Comparison of ENCODE assay signal across 20 cellular contexts in the genomic region with DNA sequence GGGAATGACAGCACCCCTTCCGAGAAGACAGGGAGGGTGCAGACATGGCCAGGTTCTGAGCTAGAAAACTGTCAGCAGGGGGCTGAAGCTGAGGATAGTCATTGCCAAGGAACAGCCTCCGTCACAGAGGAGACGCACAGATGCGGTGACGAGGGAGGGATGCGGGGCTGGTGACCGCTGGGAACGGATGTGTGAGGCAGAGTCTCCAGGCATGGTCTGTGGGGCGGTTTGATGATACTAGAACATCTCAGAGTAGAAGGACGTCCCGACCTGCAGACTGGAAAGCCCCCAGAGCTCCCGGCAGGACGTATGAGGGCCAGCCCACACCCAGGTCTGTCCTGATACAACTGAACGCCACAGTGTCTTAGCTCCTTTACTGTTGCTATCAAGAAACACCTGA. TPM values are rescaled to one million over a fixed set of nuclear protein-coding genes. Genes with fewer than 3 reads are reported as not detected.
A peak's percentile ranks its signal among the peaks of the same experiment; 100 is the strongest.
DNase-seq lines count a peak whose midpoint lies in the region; ATAC-seq and TF ChIP-seq lines count a peak whose summit lies in the region.
"Had no signal": no experiment of that assay in that cellular context is flagged by ENCODE, and none has a peak within 500 bp of the region (broad histone marks: within the 10 kb centered on the region; RNA-seq: fewer than 3 reads in every experiment).

No MANE protein-coding gene starts in this region.

- H3K4me3 Mint-ChIP-seq in CD4-positive, alpha-beta T cell: peak overlapping the region; percentile 73
- H3K4me3 Mint-ChIP-seq in brain (peak overlapping the region in 3 of 5 experiments; percentile 72 to 90 (median 83)), neural crest cell (peak overlapping the region; percentile 78)

- POLR2A ChIA-PET in CD4-positive, alpha-beta T cell (lab: Charles Lee): interaction anchor here (1.0 to 3.9 kb wide), 3 partner anchors 17 to 42 kb away, joined by 3 to 41 read pairs (median 34); a partner anchor contains a TSS
- POLR2A ChIA-PET in HEK293 (lab: Yijun Ruan, JAX) (interaction anchor here (1.0 to 3.1 kb wide), 2 partner anchors 11 to 17 kb away, joined by 3 to 18 read pairs; no protein-coding TSS in a partner anchor), HEK293T (lab: Yijun Ruan, JAX) (interaction anchor here (1.4 to 4.0 kb wide), 3 partner anchors 8 to 16 kb away, joined by 3 to 30 read pairs (median 18); no protein-coding TSS in a partner anchor)

- H3K27ac Mint-ChIP-seq in CD4-positive, alpha-beta T cell: peak overlapping the region; percentile 49
- peak overlapping the region in 3 of 5 experiments; percentile 17 to 38 (median 34) for H3K27ac Mint-ChIP-seq in brain
- no peak overlapping the region for H3K27ac Mint-ChIP-seq in neural crest cell (ENCODE audit: unreplicated experiment)

- no peaks in the 10 kb centered on the region for H3K9me3 Mint-ChIP-seq in CD4-positive, alpha-beta T cell
- H3K9me3 Mint-ChIP-seq in brain (peaks cover 0 to 2% (median 0%) of the 10 kb centered on the region in 5 experiments), neural crest cell (no peaks in the 10 kb centered on the region)
- H3K9me3 Mint-ChIP-seq: CD4-positive, CD25-positive, alpha-beta regulatory T cell had no signal

- CTCF ChIA-PET in CD4-positive, alpha-beta T cell (lab: Charles Lee): no interaction called here
- CTCF ChIA-PET in HEK293 (lab: Yijun Ruan, JAX): interaction anchor here (0.5 to 0.9 kb wide), 4 partner anchors 22 to 71 kb away, joined by 3 to 4 read pairs (median 3); no protein-coding TSS in a partner anchor
- CTCF ChIA-PET in HEK293T (lab: Yijun Ruan, JAX): interaction anchor here (0.7 kb wide), 1 partner anchor 16 kb away, joined by 3 read pairs; no protein-coding TSS in a partner anchor

- H3K4me1 Mint-ChIP-seq in CD4-positive, alpha-beta T cell (ENCODE audit: low read depth): peaks cover 23% of the 10 kb centered on the region
- H3K4me1 Mint-ChIP-seq in brain (peaks cover 58% of the 10 kb centered on the region), neural crest cell (peaks cover 28% of the 10 kb centered on the region)

- no peaks in the 10 kb centered on the region for H3K27me3 Mint-ChIP-seq in CD4-positive, alpha-beta T cell
- peaks cover 6% of the 10 kb centered on the region for H3K27me3 Mint-ChIP-seq in brain
- no peaks in the 10 kb centered on the region for H3K27me3 Mint-ChIP-seq in neural crest cell (ENCODE audit: low read depth)

- no peak for DNase-seq in CD4-positive, alpha-beta T cell
- DNase-seq in neural crest cell (ENCODE audit: low read depth, low spot score) (no peak), HEK293T (ENCODE audit: extremely low spot score) (no peak), DMS114 treated with DMSO at 0.1 percent for 48 hours (lab: John Stamatoyannopoulos, UW; ENCODE audit: unreplicated experiment) (no peak), GM20000 (ENCODE audit: low spot score) (no peak)
- DNase-seq in activated CD8-positive, alpha-beta memory T cell treated with anti-CD3 and anti-CD28 coated beads for 24 hours: no peak
- DNase-seq: AML-193; CD4-positive, CD25-positive, alpha-beta regulatory T cell; DMS79 treated with DMSO at 0.1 percent for 48 hours; NCI-H1048; NCI-H1436 treated with DMSO at 0.1 percent for 48 hours; NCI-H2081; NCI-H524; Right ventricle myocardium superior had no signal

- H3K9me3 ChIP-seq in CD4-positive, alpha-beta T cell (ENCODE audit: control insufficient read depth, low read length): no peaks in the 10 kb centered on the region
- no peaks in the 10 kb centered on the region for H3K9me3 ChIP-seq in HEK293 (ENCODE audit: control insufficient read depth, insufficient read depth, low read depth, low read length)

- no peak overlapping the region for H3K4me3 ChIP-seq in HEK293 (ENCODE audit: low read depth, low read length)

- H3K4me1 ChIP-seq in HEK293 (ENCODE audit: control insufficient read depth, insufficient read depth, low read length): peaks cover 6% of the 10 kb centered on the region; the same call in 1 of the 2 replicates

- H3K27me3 ChIP-seq in CD4-positive, alpha-beta T cell (ENCODE audit: control insufficient read depth, insufficient read depth, low read length): no peaks in the 10 kb centered on the region

- intact Hi-C loops in CD4-positive, alpha-beta T cell (cut with DNase I, micrococcal nuclease): no loop called here

- TF ChIP-seq CTCF in CD4-positive, alpha-beta T cell (IDR thresholded peaks at IDR 0.05): no peak
- TF ChIP-seq CTCF in HEK293 (tag by site-specific recombination; IDR thresholded peaks at IDR 0.05) (no peak), brain (conservative IDR thresholded peaks at IDR 0.05) (no peak), neural crest cell (conservative IDR thresholded peaks at IDR 0.05) (no peak), GM20000 (IDR thresholded peaks at IDR 0.05; ENCODE audit: extremely low read depth, missing control alignments) (no peak)

- peaks cover 12 to 26% of the 10 kb centered on the region in 2 experiments; a peak in 2 of 3 replicates for H3K36me3 ChIP-seq in HEK293 (ENCODE audit: control insufficient read depth in 2 of 2, insufficient read depth in 1 of 2, low read length in 2 of 2)

- ATAC-seq in CD4-positive, alpha-beta T cell (ENCODE audit: poor library complexity): no peak
- ATAC-seq: SK-N-SH treated with all-trans-retinoic acid at 6 μM for 48 hours had no signal

- no peak overlapping the region for H3K27ac ChIP-seq in CD4-positive, alpha-beta T cell (ENCODE audit: low read depth, low read length)
- H3K27ac ChIP-seq in HEK293 (ENCODE audit: extremely low read depth, low read depth, low read length): no peak overlapping the region
- H3K27ac ChIP-seq: KMS-11 had no signal

- H3K36me3 Mint-ChIP-seq in CD4-positive, alpha-beta T cell (ENCODE audit: low read depth): peaks cover 26% of the 10 kb centered on the region
- H3K36me3 Mint-ChIP-seq in brain: peaks cover 44% of the 10 kb centered on the region
- peaks cover 5% of the 10 kb centered on the region for H3K36me3 Mint-ChIP-seq in neural crest cell (ENCODE audit: low read depth)

TF ChIP-seq in HEK293, 187 proteins besides CTCF, POLR2A, EP300 and RAD21:
- TF ChIP-seq ZNF341 (tag by site-specific recombination; IDR thresholded peaks at IDR 0.05; ENCODE audit: low read depth) (peak; percentile 29; the same call in 1 of the 2 replicates), ZNF221 (tag by site-specific recombination; IDR thresholded peaks at IDR 0.05; ENCODE audit: borderline replicate concordance) (no peak)

TF ChIP-seq in HEK293T, 16 proteins besides CTCF, POLR2A, EP300 and RAD21:
- TF ChIP-seq, protein P1, sequence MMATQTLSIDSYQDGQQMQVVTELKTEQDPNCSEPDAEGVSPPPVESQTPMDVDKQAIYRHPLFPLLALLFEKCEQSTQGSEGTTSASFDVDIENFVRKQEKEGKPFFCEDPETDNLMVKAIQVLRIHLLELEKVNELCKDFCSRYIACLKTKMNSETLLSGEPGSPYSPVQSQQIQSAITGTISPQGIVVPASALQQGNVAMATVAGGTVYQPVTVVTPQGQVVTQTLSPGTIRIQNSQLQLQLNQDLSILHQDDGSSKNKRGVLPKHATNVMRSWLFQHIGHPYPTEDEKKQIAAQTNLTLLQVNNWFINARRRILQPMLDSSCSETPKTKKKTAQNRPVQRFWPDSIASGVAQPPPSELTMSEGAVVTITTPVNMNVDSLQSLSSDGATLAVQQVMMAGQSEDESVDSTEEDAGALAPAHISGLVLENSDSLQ (IDR thresholded peaks at IDR 0.05): no peak
- no peak for TF ChIP-seq TARDBP (IDR thresholded peaks at IDR 0.05)
- TF ChIP-seq BHLHE40 (IDR thresholded peaks at IDR 0.05; ENCODE audit: borderline replicate concordance): no peak
- TF ChIP-seq LEF1 (IDR thresholded peaks at IDR 0.05; ENCODE audit: borderline replicate concordance): no peak
- no peak for TF ChIP-seq ELF4 (IDR thresholded peaks at IDR 0.05)
- TF ChIP-seq ARNT (IDR thresholded peaks at IDR 0.05): no peak
- TF ChIP-seq SUZ12 (IDR thresholded peaks at IDR 0.05): no peak
- TF ChIP-seq NFRKB (IDR thresholded peaks at IDR 0.05): no peak
- no peak for TF ChIP-seq HDGF (IDR thresholded peaks at IDR 0.05; ENCODE audit: borderline replicate concordance)
- no peak for TF ChIP-seq FOXM1 (IDR thresholded peaks at IDR 0.05; ENCODE audit: borderline replicate concordance)
- no peak for TF ChIP-seq FOXK2 (IDR thresholded peaks at IDR 0.05)
- no peak for TF ChIP-seq L3MBTL2 (conservative IDR thresholded peaks at IDR 0.05)
- TF ChIP-seq CTBP1 (IDR thresholded peaks at IDR 0.05; ENCODE audit: borderline replicate concordance): no peak
- no peak for TF ChIP-seq ZNF384 (IDR thresholded peaks at IDR 0.05)
- TF ChIP-seq FOXA1 (IDR thresholded peaks at IDR 0.05): no peak
- no peak for TF ChIP-seq SP1 (IDR thresholded peaks at IDR 0.05)

RNA-seq across cellular contexts. Expression of a gene that starts 1.8 kb away (rescaled TPM):
- total RNA-seq in CD4-positive, alpha-beta T cell: 100 to 1,000 TPM; 277 to 286 TPM
- polyA plus RNA-seq in brain (ENCODE audit: insufficient read depth, low read depth, low replicate concordance): 62.3 TPM
- total RNA-seq in neural crest cell: 163 and 165 TPM in 2 replicates

RNA-seq across cellular contexts. Expression of a gene that starts 42.1 kb away (rescaled TPM):
- total RNA-seq in CD4-positive, alpha-beta T cell: 100 to 1,000 TPM; 225 to 234 TPM
- polyA plus RNA-seq in brain (ENCODE audit: insufficient read depth, low read depth, low replicate concordance): 0.88 TPM
- total RNA-seq in neural crest cell: not detected in 2 replicates
- total RNA-seq: A673, M059J had no signal

RNA-seq across cellular contexts. Expression of a gene that starts 46.5 kb away (rescaled TPM):
- total RNA-seq in CD4-positive, alpha-beta T cell: 10 to 100 TPM; 93.4 to 99.0 TPM
- polyA plus RNA-seq in brain (ENCODE audit: insufficient read depth, low read depth, low replicate concordance): 8.7 TPM
- total RNA-seq in neural crest cell: 1.5 and 8.6 TPM in 2 replicates

RNA-seq across cellular contexts. Expression of a gene that starts 58.2 kb away (rescaled TPM):
- 1 to 10 TPM; 2.1 to 3.1 TPM for total RNA-seq in CD4-positive, alpha-beta T cell
- polyA plus RNA-seq in brain (ENCODE audit: insufficient read depth, low read depth, low replicate concordance): 1.2 TPM
- not detected in 2 replicates for total RNA-seq in neural crest cell

Comparison
In these comparisons a context has a peak if more than half of its experiments do, and no peak if none do; other contexts are left out.
1. RNA of a gene that starts 42.1 kb away (total RNA-seq): 225 to 234 TPM in CD4-positive, alpha-beta T cell; not detected in neural crest cell; every median in the first group is over 100 times any median in the second.
2. Peak in every context shown above with its lines, with median percentiles within 50 percentile points of each other: H3K4me3 Mint-ChIP-seq.